In genomic region chr1:238764779-238765178, GRCh38 we compare ENCODE assay signal across 40 cellular contexts.
"Had no signal": no experiment of that assay in that cellular context is flagged by ENCODE, and none has a peak within 500 bp of the region (broad histone marks: within the 10 kb centered on the region; RNA-seq: fewer than 3 reads in every experiment).

No MANE protein-coding gene starts in this region.

- FAIRE-seq: bronchial epithelial cell, colon had no signal

- H3K4me3 ChIP-seq: adrenal gland, ascending aorta, body of pancreas, breast epithelium, cardiac muscle cell, colonic mucosa had no signal

- H3K27ac ChIP-seq: adrenal gland, ascending aorta, body of pancreas, brain microvascular endothelial cell, breast epithelium, cardiac muscle cell, colonic mucosa had no signal

- H3K4me3 Mint-ChIP-seq: activated naive CD4-positive, alpha-beta T cell treated with anti-CD3 and anti-CD28 coated beads for 36 hours; activated naive CD4-positive, alpha-beta T cell treated with anti-CD3 and anti-CD28 coated beads, Interleukin-2, amount 10 ng/mL, durations not matched to agents 7 days and 5 days; activated naive CD4-positive, alpha-beta T cell treated with anti-CD3 and anti-CD28 coated beads, Interleukin-2, amount 50 U/mL, for 24 hours; activated naive CD8-positive, alpha-beta T cell; activated naive CD8-positive, alpha-beta T cell treated with anti-CD3 and anti-CD28 coated beads for 36 hours; activated naive CD8-positive, alpha-beta T cell treated with anti-CD3 and anti-CD28 coated beads, Interleukin-2, amount 10 ng/mL, durations not matched to agents 7 days and 5 days; activated naive CD8-positive, alpha-beta T cell treated with anti-CD3 and anti-CD28 coated beads, Interleukin-2, amount 50 U/mL, for 24 hours; activated T-cell treated with anti-CD3 and anti-CD28 coated beads, Interleukin-2, amount 50 U/mL, for 24 hours; activated T-cell treated with anti-CD3 and anti-CD28 coated beads, Interleukin-2, amount 50 U/mL, for 4 hours; activated T-cell treated with anti-CD3 and anti-CD28 coated beads, Interleukin-2, amount 50 U/mL, for 72 hours; activated T-helper 1 cell treated with anti-CD3 and anti-CD28 coated beads, Interleukin-12 subunit alpha, Interleukin-12 subunit beta, Interleukin-2, Interleukin-4 antibody, amounts not matched to agents 30 ng/mL and 10 ng/mL and 1 ng/mL, durations not matched to agents 14 hours and 24 hours and 36 hours; activated T-helper 17 cell treated with anti-CD3 and anti-CD28 coated beads, Interleukin-2, amount 50 U/mL, for 72 hours; brain; central memory CD8-positive, alpha-beta T cell had no signal

- H3K36me3 Mint-ChIP-seq: activated naive CD4-positive, alpha-beta T cell treated with anti-CD3 and anti-CD28 coated beads, Interleukin-2, amount 10 ng/mL, durations not matched to agents 7 days and 5 days; activated naive CD4-positive, alpha-beta T cell treated with anti-CD3 and anti-CD28 coated beads, Interleukin-2, amount 50 U/mL, for 24 hours; activated naive CD8-positive, alpha-beta T cell; activated naive CD8-positive, alpha-beta T cell treated with anti-CD3 and anti-CD28 coated beads for 36 hours; activated naive CD8-positive, alpha-beta T cell treated with anti-CD3 and anti-CD28 coated beads, Interleukin-2, amount 10 ng/mL, durations not matched to agents 7 days and 5 days; brain had no signal

- H3K27me3 ChIP-seq: adrenal gland, ascending aorta, body of pancreas, brain microvascular endothelial cell, breast epithelium, cardiac muscle cell, colonic mucosa had no signal

- H3K27ac Mint-ChIP-seq: activated naive CD4-positive, alpha-beta T cell treated with anti-CD3 and anti-CD28 coated beads for 36 hours; activated naive CD4-positive, alpha-beta T cell treated with anti-CD3 and anti-CD28 coated beads, Interleukin-2, amount 10 ng/mL, durations not matched to agents 7 days and 5 days; activated naive CD4-positive, alpha-beta T cell treated with anti-CD3 and anti-CD28 coated beads, Interleukin-2, amount 50 U/mL, for 24 hours; activated naive CD4-positive, alpha-beta T cell treated with anti-CD3 and anti-CD28 coated beads, Interleukin-2, amount 50 U/mL, for 72 hours; activated naive CD8-positive, alpha-beta T cell; activated naive CD8-positive, alpha-beta T cell treated with anti-CD3 and anti-CD28 coated beads for 36 hours; activated naive CD8-positive, alpha-beta T cell treated with anti-CD3 and anti-CD28 coated beads, Interleukin-2, amount 10 ng/mL, durations not matched to agents 7 days and 5 days; activated naive CD8-positive, alpha-beta T cell treated with anti-CD3 and anti-CD28 coated beads, Interleukin-2, amount 50 U/mL, for 24 hours; activated T-cell treated with anti-CD3 and anti-CD28 coated beads, Interleukin-2, amount 50 U/mL, for 24 hours; activated T-cell treated with anti-CD3 and anti-CD28 coated beads, Interleukin-2, amount 50 U/mL, for 72 hours; activated T-helper 1 cell treated with anti-CD3 and anti-CD28 coated beads, Interleukin-12 subunit alpha, Interleukin-12 subunit beta, Interleukin-2, Interleukin-4 antibody, amounts not matched to agents 30 ng/mL and 10 ng/mL and 1 ng/mL, durations not matched to agents 14 hours and 24 hours and 36 hours; activated T-helper 17 cell treated with anti-CD3 and anti-CD28 coated beads, Interleukin-2, amount 50 U/mL, for 72 hours; activated T-helper 2 cell treated with anti-CD3 and anti-CD28 coated beads, Interferon-gamma antibody, Interleukin-2, Interleukin-4, amounts not matched to agents 10 μg/mL and 5 μg/mL and 100 μg/mL, durations not matched to agents 14 hours and 24 hours and 36 hours; brain had no signal

- H3K27me3 Mint-ChIP-seq: activated naive CD4-positive, alpha-beta T cell treated with anti-CD3 and anti-CD28 coated beads, Interleukin-2, amount 10 ng/mL, durations not matched to agents 7 days and 5 days; activated naive CD4-positive, alpha-beta T cell treated with anti-CD3 and anti-CD28 coated beads, Interleukin-2, amount 50 U/mL, for 24 hours; activated naive CD8-positive, alpha-beta T cell; activated naive CD8-positive, alpha-beta T cell treated with anti-CD3 and anti-CD28 coated beads for 36 hours; activated naive CD8-positive, alpha-beta T cell treated with anti-CD3 and anti-CD28 coated beads, Interleukin-2, amount 10 ng/mL, durations not matched to agents 7 days and 5 days; activated naive CD8-positive, alpha-beta T cell treated with anti-CD3 and anti-CD28 coated beads, Interleukin-2, amount 50 U/mL, for 24 hours; activated T-cell treated with anti-CD3 and anti-CD28 coated beads, Interleukin-2, amount 50 U/mL, for 24 hours; activated T-helper 17 cell treated with anti-CD3 and anti-CD28 coated beads, Interleukin-2, amount 50 U/mL, for 72 hours; brain; central memory CD8-positive, alpha-beta T cell had no signal

- ATAC-seq: activated naive CD4-positive, alpha-beta T cell treated with anti-CD3 and anti-CD28 coated beads, Interleukin-2, amount 50 U/mL, for 72 hours; activated naive CD8-positive, alpha-beta T cell treated with anti-CD3 and anti-CD28 coated beads, Interleukin-2, amount 50 U/mL, for 24 hours; activated T-cell treated with anti-CD3 and anti-CD28 coated beads, Interleukin-2, amount 50 U/mL, for 4 hours; activated T-cell treated with anti-CD3 and anti-CD28 coated beads, Interleukin-2, amount 50 U/mL, for 72 hours; activated T-helper 17 cell treated with anti-CD3 and anti-CD28 coated beads, Interleukin-2, amount 50 U/mL, for 72 hours; body of pancreas had no signal

- H3K4me1 ChIP-seq: adrenal gland, ascending aorta, body of pancreas, breast epithelium, colonic mucosa had no signal

- DNase-seq: activated effector memory CD4-positive, alpha-beta T cell treated with anti-CD3 and anti-CD28 coated beads, Interleukin-2, amount 50 U/mL, for 16 hours; activated effector memory CD4-positive, alpha-beta T cell treated with Interleukin-2 at 50 U/mL for 16 hours; activated gamma-delta T cell; activated gamma-delta T cell treated with Interleukin-2 at 50 U/mL for 16 hours; activated naive CD4-positive, alpha-beta T cell; activated naive CD4-positive, alpha-beta T cell treated with anti-CD3 and anti-CD28 coated beads for 36 hours; activated naive CD4-positive, alpha-beta T cell treated with anti-CD3 and anti-CD28 coated beads, Interleukin-2, amount 10 ng/mL, durations not matched to agents 7 days and 5 days; activated naive CD4-positive, alpha-beta T cell treated with anti-CD3 and anti-CD28 coated beads, Interleukin-2, amount 50 U/mL, for 16 hours; activated naive CD4-positive, alpha-beta T cell treated with Interleukin-2 at 50 U/mL for 16 hours; activated naive CD8-positive, alpha-beta T cell treated with anti-CD3 and anti-CD28 coated beads for 36 hours; activated naive CD8-positive, alpha-beta T cell treated with anti-CD3 and anti-CD28 coated beads, Interleukin-2, amount 10 ng/mL, durations not matched to agents 7 days and 5 days; activated naive CD8-positive, alpha-beta T cell treated with anti-CD3 and anti-CD28 coated beads, Interleukin-2, amount 50 U/mL, for 24 hours; activated T-cell treated with anti-CD3 and anti-CD28 coated beads, Interleukin-2, amount 50 U/mL, for 24 hours; activated T-cell treated with anti-CD3 and anti-CD28 coated beads, Interleukin-2, amount 50 U/mL, for 4 hours; activated T-cell treated with anti-CD3 and anti-CD28 coated beads, Interleukin-2, amount 50 U/mL, for 48 hours; activated T-cell treated with anti-CD3 and anti-CD28 coated beads, Interleukin-2, amount 50 U/mL, for 72 hours; adrenal gland; amniotic stem cell; amygdala; anterior cingulate cortex; aorta; body of pancreas; brain microvascular endothelial cell; caudate nucleus; central memory CD4-positive, alpha-beta T cell; cerebellar nuclear complex; colonic mucosa had no signal

- H3K36me3 ChIP-seq: adrenal gland, ascending aorta, brain microvascular endothelial cell, breast epithelium, cardiac muscle cell, colonic mucosa had no signal

- H3K9me3 ChIP-seq: adrenal gland, colonic mucosa had no signal

- H3K4me1 Mint-ChIP-seq: activated naive CD4-positive, alpha-beta T cell treated with anti-CD3 and anti-CD28 coated beads, Interleukin-2, amount 10 ng/mL, durations not matched to agents 7 days and 5 days; activated naive CD4-positive, alpha-beta T cell treated with anti-CD3 and anti-CD28 coated beads, Interleukin-2, amount 50 U/mL, for 24 hours; activated naive CD8-positive, alpha-beta T cell treated with anti-CD3 and anti-CD28 coated beads for 36 hours; activated naive CD8-positive, alpha-beta T cell treated with anti-CD3 and anti-CD28 coated beads, Interleukin-2, amount 10 ng/mL, durations not matched to agents 7 days and 5 days; activated naive CD8-positive, alpha-beta T cell treated with anti-CD3 and anti-CD28 coated beads, Interleukin-2, amount 50 U/mL, for 24 hours; activated T-helper 17 cell treated with anti-CD3 and anti-CD28 coated beads, Interleukin-2, amount 50 U/mL, for 72 hours; brain; central memory CD8-positive, alpha-beta T cell had no signal
